Comparison of ENCODE assay signal across 8 cellular contexts in the genomic region with DNA sequence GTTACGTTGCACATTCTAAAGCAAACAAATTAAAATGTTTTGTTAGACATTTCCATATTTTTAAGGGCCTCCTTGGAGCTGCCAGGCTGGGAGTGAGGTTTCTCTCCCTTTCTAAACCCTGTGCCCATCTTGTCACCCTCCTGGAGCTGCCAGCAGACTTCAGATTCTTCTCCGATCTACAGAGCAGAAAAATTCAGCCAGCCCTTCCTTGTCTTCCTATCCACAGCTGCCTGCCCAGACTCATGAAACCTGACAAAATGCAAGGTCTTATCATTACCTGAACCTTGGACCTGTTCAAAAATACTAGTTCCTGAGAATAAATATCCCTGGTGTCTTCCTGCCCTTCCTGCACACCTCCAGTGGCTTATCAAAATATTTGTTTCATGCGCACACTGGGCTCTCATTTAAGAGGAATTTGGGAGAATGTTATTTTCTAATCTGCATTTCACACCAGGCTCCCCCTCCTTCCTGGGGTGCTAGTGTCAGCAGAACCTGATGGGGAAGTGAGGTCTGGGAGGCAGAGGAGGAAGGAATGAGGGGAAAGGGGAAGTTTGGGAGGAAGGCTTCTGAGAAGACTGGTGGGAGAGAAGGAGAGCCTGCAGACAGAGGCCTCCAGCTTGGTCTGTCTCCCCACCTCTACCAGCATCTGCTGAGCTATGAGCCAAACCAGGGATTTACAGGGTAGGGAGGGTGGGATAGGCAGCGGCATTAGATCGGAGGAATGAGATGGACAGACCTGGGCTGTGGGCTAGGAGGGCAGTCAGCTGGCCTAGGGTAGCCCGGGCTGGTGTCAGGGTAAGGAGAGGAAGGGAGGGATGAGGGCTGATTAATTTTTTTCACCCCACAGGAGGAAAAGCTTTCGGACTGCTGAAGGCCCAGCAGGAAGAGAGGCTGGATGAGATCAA. TPM values are rescaled to one million over a fixed set of nuclear protein-coding genes. Genes with fewer than 3 reads are reported as not detected.
DNase-seq lines count a peak whose midpoint lies in the region; ATAC-seq and TF ChIP-seq lines count a peak whose summit lies in the region.

TSS of gene AIF1 (plus strand) at position 561 of the 905 bp plus-strand sequence. CDS start at position 657, 96 bp downstream.

- peaks cover 39% of the 10 kb centered on the region for H3K4me1 Mint-ChIP-seq in activated CD4-positive, alpha-beta T cell treated with anti-CD3 and anti-CD28 coated beads for 36 hours
- peaks cover 28% of the 10 kb centered on the region for H3K4me1 Mint-ChIP-seq in activated T-helper 1 cell treated with anti-CD3 and anti-CD28 coated beads, Interleukin-12 subunit alpha, Interleukin-12 subunit beta, Interleukin-2, Interleukin-4 antibody, amounts not matched to agents 30 ng/mL and 10 ng/mL and 1 ng/mL, durations not matched to agents 14 hours and 24 hours and 36 hours (ENCODE audit: low read depth)

- WGBS in lung, 2 donors: 25 to 45% methylated on average over 7 of the region's 7 CpGs

- peak within 1 kb of the TSS; percentile 86 for H3K27ac Mint-ChIP-seq in activated CD4-positive, alpha-beta T cell treated with anti-CD3 and anti-CD28 coated beads for 36 hours
- H3K27ac Mint-ChIP-seq in activated T-helper 1 cell treated with anti-CD3 and anti-CD28 coated beads, Interleukin-12 subunit alpha, Interleukin-12 subunit beta, Interleukin-2, Interleukin-4 antibody, amounts not matched to agents 30 ng/mL and 10 ng/mL and 1 ng/mL, durations not matched to agents 14 hours and 24 hours and 36 hours: peak within 1 kb of the TSS; percentile 72

- H3K36me3 Mint-ChIP-seq in activated CD4-positive, alpha-beta T cell treated with anti-CD3 and anti-CD28 coated beads for 36 hours (ENCODE audit: low read depth): peaks cover 11% of the 10 kb centered on the region
- H3K36me3 Mint-ChIP-seq in activated T-helper 1 cell treated with anti-CD3 and anti-CD28 coated beads, Interleukin-12 subunit alpha, Interleukin-12 subunit beta, Interleukin-2, Interleukin-4 antibody, amounts not matched to agents 30 ng/mL and 10 ng/mL and 1 ng/mL, durations not matched to agents 14 hours and 24 hours and 36 hours (ENCODE audit: low read depth): peaks cover 4% of the 10 kb centered on the region

- no peaks in the 10 kb centered on the region for H3K9me3 ChIP-seq in lung (ENCODE audit: control insufficient read depth in 2 of 2, insufficient read depth in 1 of 2, low read length in 1 of 2)
- H3K9me3 ChIP-seq in thoracic aorta: no peaks in the 10 kb centered on the region

- POLR2A ChIA-PET in activated CD4-positive, alpha-beta T cell treated with anti-CD3 and anti-CD28 coated beads for 36 hours (lab: Charles Lee): interaction anchor here (1.1 kb wide), 1 partner anchor 37 kb away, joined by 3 read pairs; the partner anchor contains the start of gene BAG6

- H3K27me3 ChIP-seq in lung (ENCODE audit: control insufficient read depth, insufficient read depth) (no peaks in the 10 kb centered on the region), thoracic aorta (replicated peaks; ENCODE audit: insufficient read depth) (no peaks in the 10 kb centered on the region)

- H3K4me1 ChIP-seq in lung (ENCODE audit: control insufficient read depth in 2 of 2, insufficient read depth in 2 of 2, low read length in 2 of 2) (no peaks in the 10 kb centered on the region), thoracic aorta (ENCODE audit: control insufficient read depth in 1 of 2, low read depth in 2 of 2) (peaks cover 3% of the 10 kb centered on the region in 2 donors)

- H3K27ac ChIP-seq in lung (ENCODE audit: low read depth in 1 of 2, low read length in 1 of 2) (peak within 1 kb of the TSS in 1 of 2 donors; percentile 45), thoracic aorta (no peak within 1 kb of the TSS)

- H3K36me3 ChIP-seq in lung (ENCODE audit: control insufficient read depth in 2 of 2, insufficient read depth in 2 of 2, low read length in 2 of 2): no peaks in the 10 kb centered on the region
- H3K36me3 ChIP-seq in thoracic aorta: no peaks in the 10 kb centered on the region

- intact Hi-C loops in activated CD4-positive, alpha-beta T cell treated with anti-CD3 and anti-CD28 coated beads for 36 hours (cut with DNase I, micrococcal nuclease): no loop called here
- intact Hi-C loops in activated T-helper 1 cell treated with anti-CD3 and anti-CD28 coated beads, Interleukin-12 subunit alpha, Interleukin-12 subunit beta, Interleukin-2, Interleukin-4 antibody, amounts not matched to agents 30 ng/mL and 10 ng/mL and 1 ng/mL, durations not matched to agents 14 hours and 24 hours and 36 hours (cut with micrococcal nuclease): loop anchor here (5.0 kb wide), 1 partner anchor 343 kb away; the partner anchor contains the start of gene HLA-C

- in situ Hi-C loops in GM13976 (cut with MboI; ENCODE audit: low sequenced_read_pairs, unreplicated experiment): no loop called here

- H3K4me3 Mint-ChIP-seq in activated CD4-positive, alpha-beta T cell treated with anti-CD3 and anti-CD28 coated beads for 36 hours: peak within 1 kb of the TSS; percentile 75
- H3K4me3 Mint-ChIP-seq in activated T-helper 1 cell treated with anti-CD3 and anti-CD28 coated beads, Interleukin-12 subunit alpha, Interleukin-12 subunit beta, Interleukin-2, Interleukin-4 antibody, amounts not matched to agents 30 ng/mL and 10 ng/mL and 1 ng/mL, durations not matched to agents 14 hours and 24 hours and 36 hours: peak within 1 kb of the TSS; percentile 74

- CTCF ChIA-PET in activated CD4-positive, alpha-beta T cell treated with anti-CD3 and anti-CD28 coated beads for 36 hours (lab: Charles Lee): interaction anchor here (0.6 to 4.4 kb wide), 4 partner anchors 16 to 69 kb away, joined by 3 to 22 read pairs (median 4); partner anchors contain the start of gene ATP6V1G2

- H3K4me3 ChIP-seq in lung (no peak within 1 kb of the TSS), thoracic aorta (peak within 1 kb of the TSS; percentile 18)

- no peak for DNase-seq in activated CD4-positive, alpha-beta T cell treated with anti-CD3 and anti-CD28 coated beads for 36 hours
- DNase-seq in activated CD4-positive, alpha-beta T cell treated with anti-CD3 and anti-CD28 coated beads for 4 hours: no peak
- DNase-seq in activated T-helper 1 cell treated with anti-CD3 and anti-CD28 coated beads, Interleukin-12 subunit alpha, Interleukin-12 subunit beta, Interleukin-2, Interleukin-4 antibody, amounts not matched to agents 30 ng/mL and 10 ng/mL and 1 ng/mL, durations not matched to agents 14 hours and 24 hours and 36 hours (ENCODE audit: low spot score): no peak
- DNase-seq in lung (ENCODE audit: low spot score) (no peak), thoracic aorta (ENCODE audit: low spot score) (no peak), NCI-H2029 (lab: John Stamatoyannopoulos, UW) (no peak), GM13976 (ENCODE audit: low spot score) (no peak)

- TF ChIP-seq CTCF in lung (IDR thresholded peaks at IDR 0.05; ENCODE audit: control extremely low read depth, extremely low read depth) (no peak), thoracic aorta (IDR thresholded peaks at IDR 0.05) (no peak), GM13976 (IDR thresholded peaks at IDR 0.05; ENCODE audit: borderline replicate concordance, control extremely low read depth, extremely low read depth, insufficient read depth, missing control alignments) (no peak)

- no peaks in the 10 kb centered on the region for H3K27me3 Mint-ChIP-seq in activated CD4-positive, alpha-beta T cell treated with anti-CD3 and anti-CD28 coated beads for 36 hours
- H3K27me3 Mint-ChIP-seq in activated T-helper 1 cell treated with anti-CD3 and anti-CD28 coated beads, Interleukin-12 subunit alpha, Interleukin-12 subunit beta, Interleukin-2, Interleukin-4 antibody, amounts not matched to agents 30 ng/mL and 10 ng/mL and 1 ng/mL, durations not matched to agents 14 hours and 24 hours and 36 hours (ENCODE audit: insufficient read depth): no peaks in the 10 kb centered on the region

- ATAC-seq in activated CD4-positive, alpha-beta T cell treated with anti-CD3 and anti-CD28 coated beads for 36 hours: no peak
- ATAC-seq in lung (ENCODE audit: insufficient read depth, low FRiP score) (no peak), thoracic aorta (ENCODE audit: insufficient number of reproducible peaks, low FRiP score, low read depth) (no peak), esophagus mucosa (no peak)

- H3K9me3 Mint-ChIP-seq in activated CD4-positive, alpha-beta T cell treated with anti-CD3 and anti-CD28 coated beads for 36 hours (ENCODE audit: low read depth): no peaks in the 10 kb centered on the region
- H3K9me3 Mint-ChIP-seq in activated T-helper 1 cell treated with anti-CD3 and anti-CD28 coated beads, Interleukin-12 subunit alpha, Interleukin-12 subunit beta, Interleukin-2, Interleukin-4 antibody, amounts not matched to agents 30 ng/mL and 10 ng/mL and 1 ng/mL, durations not matched to agents 14 hours and 24 hours and 36 hours: no peaks in the 10 kb centered on the region

RNA-seq across cellular contexts. Expression of gene AIF1, which starts in this region (rescaled TPM):
- total RNA-seq in activated CD4-positive, alpha-beta T cell treated with anti-CD3 and anti-CD28 coated beads for 36 hours: 10 to 100 TPM; 89.2 to 96.1 TPM
- total RNA-seq in activated T-helper 1 cell treated with anti-CD3 and anti-CD28 coated beads, Interleukin-12 subunit alpha, Interleukin-12 subunit beta, Interleukin-2, Interleukin-4 antibody, amounts not matched to agents 30 ng/mL and 10 ng/mL and 1 ng/mL, durations not matched to agents 14 hours and 24 hours and 36 hours: 55.5 and 61.5 TPM in 2 replicates
- total RNA-seq in lung (10 to 100 TPM; 38.7 to 86.0 TPM), thoracic aorta (10 to 100 TPM; 21.5 to 39.6 TPM), esophagus mucosa (3.3 TPM)
- polyA plus RNA-seq in lung: 100 to 1,000 TPM in 1 of 2 donors, 10 to 100 TPM in 1; 89.9 to 345 TPM
